Comparison of ENCODE assay signal across 32 cellular contexts in genomic region chr20:46605181-46605580, GRCh38. TPM values are rescaled to one million over a fixed set of nuclear protein-coding genes. Genes with fewer than 3 reads are reported as not detected.
DNase-seq lines count a peak whose midpoint lies in the region; ATAC-seq, FAIRE-seq and TF ChIP-seq lines count a peak whose summit lies in the region.
"Had no signal": no experiment of that assay in that cellular context is flagged by ENCODE, and none has a peak within 500 bp of the region (broad histone marks: within the 10 kb centered on the region; RNA-seq: fewer than 3 reads in every experiment).

No MANE protein-coding gene starts in this region.

- no peak for TF ChIP-seq POLR2A in HepG2 (IDR thresholded peaks at IDR 0.05; ENCODE audit: insufficient read depth in 1 of 2, low read depth in 2 of 2, low read length in 2 of 2)
- no peak for TF ChIP-seq POLR2A in right lobe of liver (IDR thresholded peaks at IDR 0.05)
- TF ChIP-seq POLR2A in thyroid gland (IDR thresholded peaks at IDR 0.05): no peak

- no peak for DNase-seq in kidney
- DNase-seq in HepG2 (ENCODE audit: low spot score): peak; percentile 59
- peak in 2 of 3 donors; percentile 37 to 65 for DNase-seq in right lobe of liver
- no peak for DNase-seq in HFFc6
- DNase-seq in thyroid gland: no peak
- no peak for DNase-seq in activated CD4-positive, alpha-beta memory T cell treated with anti-CD3 and anti-CD28 coated beads for 36 hours
- DNase-seq: 8988T; ACHN; BE2C; C1 segment of cervical spinal cord; CD4-positive, alpha-beta memory T cell; CD4-positive, CD25-positive, alpha-beta regulatory T cell; CD8-positive, alpha-beta memory T cell; COR-L47; DMS 273 treated with DMSO at 0.1 percent for 48 hours; DMS153; DMS53; DMS79; DND-41; EL; GDM1 had no signal

- H3K27ac Mint-ChIP-seq in HFFc6: no peak overlapping the region
- no peak overlapping the region for H3K27ac Mint-ChIP-seq in activated CD4-positive, alpha-beta memory T cell treated with anti-CD3 and anti-CD28 coated beads for 36 hours
- H3K27ac Mint-ChIP-seq: CD14-positive monocyte; CD4-positive, alpha-beta memory T cell; CD4-positive, CD25-positive, alpha-beta regulatory T cell; CD8-positive, alpha-beta memory T cell had no signal

- H3K27me3 Mint-ChIP-seq in HFFc6 (ENCODE audit: insufficient read depth): no peaks in the 10 kb centered on the region
- H3K27me3 Mint-ChIP-seq in activated CD4-positive, alpha-beta memory T cell treated with anti-CD3 and anti-CD28 coated beads for 36 hours: no peaks in the 10 kb centered on the region

- no TSS peak for BruUV-seq in HepG2 (replicated peaks; lab: Mats Ljungman, UMichigan)

- TF ChIP-seq CTCF in kidney (IDR thresholded peaks at IDR 0.05; ENCODE audit: borderline replicate concordance, extremely low read depth, insufficient read depth): no peak
- TF ChIP-seq CTCF in HepG2 (CRISPR knock-in tag; IDR thresholded peaks at IDR 0.05): no peak
- no peak for TF ChIP-seq CTCF in right lobe of liver (IDR thresholded peaks at IDR 0.05)
- TF ChIP-seq CTCF in HFFc6 (IDR thresholded peaks at IDR 0.05): no peak
- no peak for TF ChIP-seq CTCF in thyroid gland (IDR thresholded peaks at IDR 0.05)

- no peak overlapping the region for H3K4me3 ChIP-seq in BLaER1 treated with 17β-estradiol and CSF1 and Interleukin-3, amounts not matched to agents 10 nM and 100 nM
- no peak overlapping the region for H3K4me3 ChIP-seq in kidney (ENCODE audit: low read length in 2 of 2)
- H3K4me3 ChIP-seq in HepG2 (replicated peaks in 1 of 3; ENCODE audit: insufficient read depth in 1 of 3, low read depth in 2 of 3, low read length in 3 of 3): no peak overlapping the region
- no peak overlapping the region for H3K4me3 ChIP-seq in right lobe of liver
- H3K4me3 ChIP-seq in thyroid gland (replicated peaks in 1 of 3): no peak overlapping the region
- H3K4me3 ChIP-seq: GM12878 had no signal

- H3K4me2 ChIP-seq in BLaER1 treated with 17β-estradiol and CSF1 and Interleukin-3, amounts not matched to agents 10 nM and 100 nM: peak overlapping the region in 9 of 11 experiments; percentile 5 to 62 (median 47); a peak in 14 of 22 replicates
- H3K4me2 ChIP-seq in HepG2 (ENCODE audit: low read depth, low read length): peak overlapping the region; percentile 6; the same call in 1 of the 2 replicates

- no peaks in the 10 kb centered on the region for H3K79me2 ChIP-seq in HepG2 (ENCODE audit: insufficient read depth, low read length)

- FAIRE-seq in kidney (lab: Jason Lieb, UNC): no peak
- peak; percentile 23 for FAIRE-seq in HepG2 (lab: Jason Lieb, UNC)
- FAIRE-seq: A204.1, GM12878, GM12892, GM18507 had no signal

- intact Hi-C loops in kidney (cut with DNase I) (no loop called here), HepG2 (cut with micrococcal nuclease; ENCODE audit: unreplicated experiment) (no loop called here), right lobe of liver (cut with DNase I) (no loop called here), thyroid gland (cut with DNase I) (no loop called here)
- intact Hi-C loops in activated CD4-positive, alpha-beta memory T cell treated with anti-CD3 and anti-CD28 coated beads for 36 hours (cut with micrococcal nuclease): no loop called here

- H4K20me1 ChIP-seq in BLaER1 treated with 17β-estradiol and CSF1 and Interleukin-3, amounts not matched to agents 10 nM and 100 nM: no peaks in the 10 kb centered on the region
- H4K20me1 ChIP-seq in HepG2 (ENCODE audit: insufficient read depth, low read length): no peaks in the 10 kb centered on the region

- no peaks in the 10 kb centered on the region for H3K4me1 Mint-ChIP-seq in HFFc6 (ENCODE audit: low read depth)
- no peaks in the 10 kb centered on the region for H3K4me1 Mint-ChIP-seq in activated CD4-positive, alpha-beta memory T cell treated with anti-CD3 and anti-CD28 coated beads for 36 hours (ENCODE audit: low read depth)
- H3K4me1 Mint-ChIP-seq: CD14-positive monocyte; CD4-positive, alpha-beta memory T cell; CD4-positive, CD25-positive, alpha-beta regulatory T cell; CD8-positive, alpha-beta memory T cell had no signal

- no peak for TF ChIP-seq RAD21 in HepG2 (CRISPR knock-in tag; IDR thresholded peaks at IDR 0.05)

- CTCF ChIA-PET in HepG2 (lab: Yijun Ruan, JAX; ENCODE audit: low intra/inter-chr PET ratio, low total read pairs): no interaction called here
- CTCF ChIA-PET in activated CD4-positive, alpha-beta memory T cell treated with anti-CD3 and anti-CD28 coated beads for 36 hours (lab: Charles Lee): no interaction called here

- 0 out of 2 replicates have a peak, but pooled peaks cover 3% of the 10 kb centered on the region for H3K9me3 Mint-ChIP-seq in HFFc6
- no peaks in the 10 kb centered on the region for H3K9me3 Mint-ChIP-seq in activated CD4-positive, alpha-beta memory T cell treated with anti-CD3 and anti-CD28 coated beads for 36 hours
- H3K9me3 Mint-ChIP-seq: CD8-positive, alpha-beta memory T cell had no signal

- H3K9ac ChIP-seq in BLaER1 treated with 17β-estradiol and CSF1 and Interleukin-3, amounts not matched to agents 10 nM and 100 nM: no peak overlapping the region
- H3K9ac ChIP-seq in kidney (ENCODE audit: low read length in 2 of 2) (no peak overlapping the region), HepG2 (ENCODE audit: insufficient read depth, low read depth, low read length) (no peak overlapping the region)

- no peak overlapping the region for H3K4me3 Mint-ChIP-seq in HFFc6
- no peak overlapping the region for H3K4me3 Mint-ChIP-seq in activated CD4-positive, alpha-beta memory T cell treated with anti-CD3 and anti-CD28 coated beads for 36 hours
- H3K4me3 Mint-ChIP-seq: CD14-positive monocyte; CD4-positive, alpha-beta memory T cell; CD4-positive, CD25-positive, alpha-beta regulatory T cell; CD8-positive, alpha-beta memory T cell had no signal

- H3K9me3 ChIP-seq in BLaER1 treated with 17β-estradiol and CSF1 and Interleukin-3, amounts not matched to agents 10 nM and 100 nM (replicated peaks in 1 of 11): no peaks in the 10 kb centered on the region; a peak in 1 of 22 replicates
- H3K9me3 ChIP-seq in kidney (ENCODE audit: control insufficient read depth in 1 of 2, low read length in 2 of 2) (no peaks in the 10 kb centered on the region), HepG2 (ENCODE audit: low read length) (no peaks in the 10 kb centered on the region), right lobe of liver (no peaks in the 10 kb centered on the region), thyroid gland (no peaks in the 10 kb centered on the region)
- H3K9me3 ChIP-seq: BE2C had no signal

- in situ Hi-C loops in HepG2 (cut with HindIII; ENCODE audit: extremely low pct_ligation_motif_present, low pct_unique_long_range_greater_than_20kb): no loop called here

- no peaks in the 10 kb centered on the region for H3K36me3 Mint-ChIP-seq in HFFc6 (ENCODE audit: low read depth)
- no peaks in the 10 kb centered on the region for H3K36me3 Mint-ChIP-seq in activated CD4-positive, alpha-beta memory T cell treated with anti-CD3 and anti-CD28 coated beads for 36 hours
- H3K36me3 Mint-ChIP-seq: CD14-positive monocyte; CD4-positive, alpha-beta memory T cell; CD4-positive, CD25-positive, alpha-beta regulatory T cell had no signal

- no peak overlapping the region for H2AFZ ChIP-seq in HepG2 (ENCODE audit: low read length)

- peaks cover 9 to 17% (median 12%) of the 10 kb centered on the region in 10 experiments; a peak in 16 of 20 replicates for H3K4me1 ChIP-seq in BLaER1 treated with 17β-estradiol and CSF1 and Interleukin-3, amounts not matched to agents 10 nM and 100 nM
- H3K4me1 ChIP-seq in kidney (ENCODE audit: control insufficient read depth in 1 of 2, insufficient read depth in 1 of 2, low read depth in 1 of 2, low read length in 2 of 2) (peaks cover 2 to 21% of the 10 kb centered on the region in 2 donors), HepG2 (ENCODE audit: insufficient read depth, low read length) (peaks cover 93% of the 10 kb centered on the region), right lobe of liver (peaks cover 0 to 21% (median 5%) of the 10 kb centered on the region in 4 donors), thyroid gland (no peaks in the 10 kb centered on the region)
- H3K4me1 ChIP-seq: BE2C had no signal

- TF ChIP-seq EP300 in HepG2 (IDR thresholded peaks at IDR 0.05; ENCODE audit: low read depth in 2 of 2, low read length in 2 of 2) (peak in 1 of 2 experiments; percentile 30; a peak in 1 of 4 replicates), HepG2 (CRISPR knock-in tag; IDR thresholded peaks at IDR 0.05; ENCODE audit: borderline replicate concordance) (no peak)

- ATAC-seq in HepG2 (no peak), right lobe of liver (peak; percentile 66 to 79 (median 71)), HG03139 (IDR thresholded peaks at IDR 0.05; ENCODE audit: unreplicated experiment) (no peak)
- ATAC-seq: GM12878 had no signal

- POLR2A ChIA-PET in HepG2 (lab: Yijun Ruan, JAX): interaction anchor here (1.1 kb wide), 1 partner anchor 36 kb away, joined by 5 read pairs; no protein-coding TSS in a partner anchor
- POLR2A ChIA-PET in activated CD4-positive, alpha-beta memory T cell treated with anti-CD3 and anti-CD28 coated beads for 36 hours (lab: Charles Lee): no interaction called here

- H3K27me3 ChIP-seq in BLaER1 treated with 17β-estradiol and CSF1 and Interleukin-3, amounts not matched to agents 10 nM and 100 nM: no peaks in the 10 kb centered on the region
- H3K27me3 ChIP-seq in HepG2 (ENCODE audit: control insufficient read depth in 1 of 2, insufficient read depth in 2 of 2, low read length in 2 of 2): no peaks in the 10 kb centered on the region
- H3K27me3 ChIP-seq in right lobe of liver: no peaks in the 10 kb centered on the region
- no peaks in the 10 kb centered on the region for H3K27me3 ChIP-seq in thyroid gland

- H3K36me3 ChIP-seq in BLaER1 treated with 17β-estradiol and CSF1 and Interleukin-3, amounts not matched to agents 10 nM and 100 nM: no peaks in the 10 kb centered on the region
- H3K36me3 ChIP-seq in kidney (ENCODE audit: control insufficient read depth in 1 of 2, insufficient read depth in 2 of 2, low read length in 2 of 2) (peaks cover 2 to 24% of the 10 kb centered on the region in 2 donors), HepG2 (replicated peaks in 1 of 2; ENCODE audit: control insufficient read depth in 1 of 2, insufficient read depth in 2 of 2, low read length in 2 of 2) (peaks cover 13 to 16% of the 10 kb centered on the region in 2 experiments), right lobe of liver (no peaks in the 10 kb centered on the region), thyroid gland (no peaks in the 10 kb centered on the region)
- H3K36me3 ChIP-seq: BE2C had no signal

- H3K27ac ChIP-seq in BLaER1 treated with 17β-estradiol and CSF1 and Interleukin-3, amounts not matched to agents 10 nM and 100 nM: no peak overlapping the region
- H3K27ac ChIP-seq in kidney (ENCODE audit: low read depth in 2 of 2, low read length in 2 of 2) (peak overlapping the region; percentile 66 to 81), HepG2 (ENCODE audit: extremely low read length, insufficient read depth, low read length) (peak overlapping the region; percentile 80), right lobe of liver (peak overlapping the region in 1 of 3 donors; percentile 41), thyroid gland (no peak overlapping the region)

RNA-seq across cellular contexts. Expression of gene SLC13A3, which starts 46.1 kb away (rescaled TPM):
- 31.5 TPM for total RNA-seq in kidney
- polyA plus RNA-seq in kidney (ENCODE audit: insufficient read depth, low read depth, low replicate concordance): 241 TPM
- 27.9 and 66.5 TPM in 2 replicates for total RNA-seq in HepG2 (2016; rRNA removed; fragmentation: Illumina TruSeq; extraction: Trizol)
- 23.8 and 30.4 TPM in 2 replicates for total RNA-seq in HepG2 (2016; cell fraction: cytosol; rRNA removed; fragmentation: Illumina TruSeq; extraction: Trizol; ENCODE audit: low read depth)
- 29.2 and 65.4 TPM in 2 replicates for total RNA-seq in HepG2 (2016; cell fraction: insoluble cytoplasmic fraction; rRNA removed; fragmentation: Illumina TruSeq; extraction: Trizol)
- 25.6 and 35.7 TPM in 2 replicates for total RNA-seq in HepG2 (2016; cell fraction: membrane; rRNA removed; fragmentation: Illumina TruSeq; extraction: Trizol)
- total RNA-seq in HepG2 (2016; cell fraction: nucleus; rRNA removed; fragmentation: Illumina TruSeq; extraction: Trizol): 59.9 and 65.1 TPM in 2 replicates
- polyA plus RNA-seq in HepG2 (2011; rRNA removed): 63.3 and 76.0 TPM in 2 replicates
- 40.8 and 74.9 TPM in 2 replicates for polyA plus RNA-seq in HepG2 (2011; cell fraction: cytosol; rRNA removed)
- polyA plus RNA-seq in HepG2 (2011; cell fraction: nucleus; rRNA removed): 88.1 and 138 TPM in 2 replicates
- polyA plus RNA-seq in HepG2 (2012): 42.2 and 59.1 TPM in 2 replicates
- 25.1 and 35.1 TPM in 2 replicates for polyA plus RNA-seq in HepG2 (2016; cell fraction: cytosol; fragmentation: Illumina TruSeq; extraction: Trizol; ENCODE audit: low read depth)
- 30.5 and 31.8 TPM in 2 replicates for polyA plus RNA-seq in HepG2 (2016; cell fraction: insoluble cytoplasmic fraction; fragmentation: Illumina TruSeq; extraction: Trizol; ENCODE audit: low read depth)
- polyA plus RNA-seq in HepG2 (2016; cell fraction: membrane; fragmentation: Illumina TruSeq; extraction: Trizol; ENCODE audit: low read depth): 24.6 and 30.2 TPM in 2 replicates
- 99.0 and 99.2 TPM in 2 replicates for polyA plus RNA-seq in HepG2 (2016; cell fraction: nucleus; fragmentation: Illumina TruSeq; extraction: Trizol; ENCODE audit: insufficient read depth, low read depth)
- 0.42 and 193 TPM in 2 replicates for polyA minus RNA-seq in HepG2 (2011; rRNA and poly(A)+ RNA removed; ENCODE audit: low replicate concordance)
- 32.3 and 43.5 TPM in 2 replicates for polyA minus RNA-seq in HepG2 (2011; cell fraction: cytosol; rRNA and poly(A)+ RNA removed)
- 50.4 and 63.9 TPM in 2 replicates for polyA minus RNA-seq in HepG2 (2011; cell fraction: nucleus; rRNA and poly(A)+ RNA removed)
- total RNA-seq in right lobe of liver: 10 to 100 TPM in 3 of 6 experiments, 1 to 10 TPM in 3; 3.7 to 14.6 (median 9.3) TPM
- 1 to 10 TPM; 2.3 to 3.5 (median 2.7) TPM for total RNA-seq in HFFc6 (2021; fragmentation: NEBNext Ultra II Directional; extraction: Animal tissue kit (Norgen Biotek cat#: 25700))
- 1 to 10 TPM; 1.8 to 4.2 (median 2.1) TPM for total RNA-seq in thyroid gland
- total RNA-seq in activated CD4-positive, alpha-beta memory T cell treated with anti-CD3 and anti-CD28 coated beads for 36 hours: under 1 TPM in 1 of 2 experiments, not detected in 1; 0.10 TPM
- total RNA-seq: G401 had no signal
- polyA plus RNA-seq: CD14-positive monocyte; CD4-positive, alpha-beta memory T cell; CD4-positive, CD25-positive, alpha-beta regulatory T cell; CD8-positive, alpha-beta memory T cell had no signal

RNA-seq across cellular contexts. Expression of gene OCSTAMP, which starts 54.7 kb away (rescaled TPM):
- total RNA-seq in kidney (not detected), HepG2 (2016; rRNA removed; fragmentation: Illumina TruSeq; extraction: Trizol) (not detected in 2 replicates), right lobe of liver (not detected), thyroid gland (not detected)
- polyA plus RNA-seq in kidney (ENCODE audit: insufficient read depth, low read depth, low replicate concordance) (not detected), HepG2 (2011; rRNA removed) (not detected in 2 replicates)
- not detected in 2 replicates for total RNA-seq in HepG2 (2016; cell fraction: cytosol; rRNA removed; fragmentation: Illumina TruSeq; extraction: Trizol; ENCODE audit: low read depth)
- not detected in 2 replicates for total RNA-seq in HepG2 (2016; cell fraction: insoluble cytoplasmic fraction; rRNA removed; fragmentation: Illumina TruSeq; extraction: Trizol)
- not detected in 2 replicates for total RNA-seq in HepG2 (2016; cell fraction: membrane; rRNA removed; fragmentation: Illumina TruSeq; extraction: Trizol)
- not detected in 2 replicates for total RNA-seq in HepG2 (2016; cell fraction: nucleus; rRNA removed; fragmentation: Illumina TruSeq; extraction: Trizol)
- not detected in 2 replicates for polyA plus RNA-seq in HepG2 (2011; cell fraction: cytosol; rRNA removed)
- polyA plus RNA-seq in HepG2 (2011; cell fraction: nucleus; rRNA removed): not detected in 2 replicates
- polyA plus RNA-seq in HepG2 (2012): not detected in 2 replicates
- not detected in 2 replicates for polyA plus RNA-seq in HepG2 (2016; cell fraction: cytosol; fragmentation: Illumina TruSeq; extraction: Trizol; ENCODE audit: low read depth)
- not detected in 2 replicates for polyA plus RNA-seq in HepG2 (2016; cell fraction: insoluble cytoplasmic fraction; fragmentation: Illumina TruSeq; extraction: Trizol; ENCODE audit: low read depth)
- not detected in 2 replicates for polyA plus RNA-seq in HepG2 (2016; cell fraction: membrane; fragmentation: Illumina TruSeq; extraction: Trizol; ENCODE audit: low read depth)
- not detected in 2 replicates for polyA plus RNA-seq in HepG2 (2016; cell fraction: nucleus; fragmentation: Illumina TruSeq; extraction: Trizol; ENCODE audit: insufficient read depth, low read depth)
- not detected in 2 replicates for polyA minus RNA-seq in HepG2 (2011; rRNA and poly(A)+ RNA removed; ENCODE audit: low replicate concordance)
- not detected in 2 replicates for polyA minus RNA-seq in HepG2 (2011; cell fraction: cytosol; rRNA and poly(A)+ RNA removed)
- not detected in 2 replicates for polyA minus RNA-seq in HepG2 (2011; cell fraction: nucleus; rRNA and poly(A)+ RNA removed)
- total RNA-seq in HFFc6 (2021; fragmentation: NEBNext Ultra II Directional; extraction: Animal tissue kit (Norgen Biotek cat#: 25700)): not detected
- under 1 TPM; 0.64 to 0.73 TPM for total RNA-seq in activated CD4-positive, alpha-beta memory T cell treated with anti-CD3 and anti-CD28 coated beads for 36 hours
- total RNA-seq: A673; CD4-positive, alpha-beta memory T cell; CD4-positive, CD25-positive, alpha-beta regulatory T cell; CD8-positive, alpha-beta memory T cell; Daoy; G401 had no signal
- polyA plus RNA-seq: AG04450; CD14-positive monocyte; CD4-positive, alpha-beta memory T cell; CD4-positive, CD25-positive, alpha-beta regulatory T cell; CD8-positive, alpha-beta memory T cell had no signal

Comparison
In these comparisons a context has a peak if more than half of its experiments do, and no peak if none do; other contexts are left out.
1. ATAC-seq: peak in right lobe of liver (4 of 4); none in HepG2 (single experiment) and HG03139 (single experiment).
2. H3K27ac ChIP-seq: peak in kidney (2 of 2) and HepG2 (single experiment); none in BLaER1 treated with 17β-estradiol and CSF1 and Interleukin-3, amounts not matched to agents 10 nM and 100 nM (0 of 11) and thyroid gland (0 of 3).
3. DNase-seq: peak in HepG2 (single experiment) and right lobe of liver (2 of 3); none in kidney (single experiment), HFFc6 (single experiment), thyroid gland (0 of 2) and activated CD4-positive, alpha-beta memory T cell treated with anti-CD3 and anti-CD28 coated beads for 36 hours (single experiment).